In genomic region chr1:111813440-111814304, GRCh38 we compare ENCODE assay signal across 1 cellular context.
TF ChIP-seq lines count a peak whose summit lies in the region.

No MANE protein-coding gene starts in this region.

TF ChIP-seq in K562, 482 proteins besides CTCF, POLR2A, EP300 and RAD21:
- TF ChIP-seq ZNF12 (CRISPR knock-in tag; IDR thresholded peaks at IDR 0.05) = no peak
TF ChIP-seq in K562: peak in this region for 0.
